In genomic region chr10:72074413-72075183, GRCh38 we compare ENCODE assay signal across 1 cellular context.
TF ChIP-seq lines count a peak whose summit lies in the region.

No MANE protein-coding gene starts in this region.

TF ChIP-seq in H1, 55 proteins besides CTCF, POLR2A, EP300 and RAD21:
- TF ChIP-seq BRCA1 (IDR thresholded peaks at IDR 0.05; ENCODE audit: low read depth, low read length) (no peak), SAP30 (IDR thresholded peaks at IDR 0.05; ENCODE audit: insufficient read depth, insufficient replicate concordance, low read length) (no peak), CHD2 (IDR thresholded peaks at IDR 0.05; ENCODE audit: low read length) (no peak), CBX5 (IDR thresholded peaks at IDR 0.05; ENCODE audit: low read depth, low read length) (no peak), EZH2 (IDR thresholded peaks at IDR 0.05; ENCODE audit: low read depth, low read length, severe bottlenecking) (no peak), PHF8 (conservative IDR thresholded peaks at IDR 0.05; ENCODE audit: low read depth, low read length) (no peak), CEBPB (IDR thresholded peaks at IDR 0.05; ENCODE audit: low read depth, low read length) (no peak), CHD1 (IDR thresholded peaks at IDR 0.05; ENCODE audit: low read depth, low read length) (no peak), ATF2 (IDR thresholded peaks at IDR 0.05; ENCODE audit: low read length) (no peak), BCL11A (IDR thresholded peaks at IDR 0.05; ENCODE audit: low read depth in 2 of 2, low read length in 2 of 2) (no peak), JUND (IDR thresholded peaks at IDR 0.05; ENCODE audit: low read length) (no peak), RNF2 (IDR thresholded peaks at IDR 0.05; ENCODE audit: borderline replicate concordance, low read depth, low read length, missing control alignments, poor library complexity, severe bottlenecking) (no peak), NRF1 (IDR thresholded peaks at IDR 0.05; ENCODE audit: low read depth, low read length) (no peak), FOSL1 (IDR thresholded peaks at IDR 0.05; ENCODE audit: insufficient read depth, low read depth, low read length) (no peak), KDM4A (IDR thresholded peaks at IDR 0.05; ENCODE audit: low read depth, low read length, severe bottlenecking) (no peak), POLR2AphosphoS5 (IDR thresholded peaks at IDR 0.05; ENCODE audit: low read depth, low read length) (no peak)
